13 cellular contexts compared by ENCODE assay signal in genomic region chr5:170389250-170389902, GRCh38. TPM values are rescaled to one million over a fixed set of nuclear protein-coding genes. Genes with fewer than 3 reads are reported as not detected.
DNase-seq lines count a peak whose midpoint lies in the region; ATAC-seq and TF ChIP-seq lines count a peak whose summit lies in the region.
"Had no signal": no experiment of that assay in that cellular context is flagged by ENCODE, and none has a peak within 500 bp of the region (broad histone marks: within the 10 kb centered on the region; RNA-seq: fewer than 3 reads in every experiment).

A gene with protein sequence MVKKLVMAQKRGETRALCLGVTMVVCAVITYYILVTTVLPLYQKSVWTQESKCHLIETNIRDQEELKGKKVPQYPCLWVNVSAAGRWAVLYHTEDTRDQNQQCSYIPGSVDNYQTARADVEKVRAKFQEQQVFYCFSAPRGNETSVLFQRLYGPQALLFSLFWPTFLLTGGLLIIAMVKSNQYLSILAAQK (minus strand): TSS chr5:170389367. CDS start chr5:170385447, 3,920 bp downstream.

- H3K27me3 Mint-ChIP-seq in CD4-positive, alpha-beta memory T cell = peaks cover 8 to 9% of the 10 kb centered on the region in 2 donors

- peak; percentile 41 to 83 (median 62) for ATAC-seq in heart right ventricle

- peaks cover 0 to 39% (median 16%) of the 10 kb centered on the region in 9 donors for H3K4me1 ChIP-seq in heart right ventricle
- peaks cover 0 to 5% (median 3%) of the 10 kb centered on the region in 4 donors for H3K4me1 ChIP-seq in Peyer's patch
- peaks cover 13% of the 10 kb centered on the region for H3K4me1 ChIP-seq in CD4-positive, alpha-beta memory T cell (ENCODE audit: insufficient read depth, low read length)
- H3K4me1 ChIP-seq: BE2C had no signal

- CTCF ChIA-PET in CD4-positive, alpha-beta memory T cell (lab: Charles Lee; ENCODE audit: partially characterized antibody) = no interaction called here

- H3K36me3 Mint-ChIP-seq in CD4-positive, alpha-beta memory T cell = no peaks in the 10 kb centered on the region

- H3K27me3 ChIP-seq in MG63 (peaks cover under 1% of the 10 kb centered on the region; the same call in 1 of the 2 replicates), heart right ventricle (no peaks in the 10 kb centered on the region), Peyer's patch (no peaks in the 10 kb centered on the region)
- H3K27me3 ChIP-seq in CD4-positive, alpha-beta memory T cell (ENCODE audit: insufficient read depth, low read length) = no peaks in the 10 kb centered on the region

- H3K9me3 ChIP-seq in MG63 (no peaks in the 10 kb centered on the region), heart right ventricle (no peaks in the 10 kb centered on the region), Peyer's patch (no peaks in the 10 kb centered on the region)
- H3K9me3 ChIP-seq in CD4-positive, alpha-beta memory T cell (ENCODE audit: control insufficient read depth in 1 of 2, low read length in 2 of 2) = no peaks in the 10 kb centered on the region
- H3K9me3 ChIP-seq: BE2C had no signal

- H3K9me3 Mint-ChIP-seq in CD4-positive, alpha-beta memory T cell = no peaks in the 10 kb centered on the region
- H3K9me3 Mint-ChIP-seq: activated CD4-positive, alpha-beta memory T cell treated with anti-CD3 and anti-CD28 coated beads, Interleukin-2, amount 10 ng/mL, durations not matched to agents 7 days and 5 days had no signal

- WGBS in heart right ventricle, 2 donors = 31 to 36% methylated on average over 11 of the region's 11 CpGs

- H3K36me3 ChIP-seq in MG63 (no peaks in the 10 kb centered on the region), heart right ventricle (peaks cover 0 to 3% (median 0%) of the 10 kb centered on the region in 9 donors), Peyer's patch (no peaks in the 10 kb centered on the region)
- no peaks in the 10 kb centered on the region for H3K36me3 ChIP-seq in CD4-positive, alpha-beta memory T cell (ENCODE audit: insufficient read depth, low read length)
- H3K36me3 ChIP-seq: BE2C had no signal

- H3K4me3 ChIP-seq in MG63 (no peak within 1 kb of the TSS), heart right ventricle (peak within 1 kb of the TSS in 9 of 10 donors; percentile 17 to 52 (median 42)), Peyer's patch (peak within 1 kb of the TSS in 2 of 4 donors; percentile 9 to 39)
- H3K4me3 ChIP-seq in CD4-positive, alpha-beta memory T cell (ENCODE audit: low read length in 2 of 2) = no peak within 1 kb of the TSS

- TF ChIP-seq POLR2A in Peyer's patch (IDR thresholded peaks at IDR 0.05) = no peak

- DNase-seq in CD1c-positive myeloid dendritic cell (ENCODE audit: extremely low spot score) = peak; percentile 55
- peak; percentile 50 for DNase-seq in MG63
- peak in 1 of 2 donors; percentile 33 for DNase-seq in heart right ventricle
- DNase-seq in pons (ENCODE audit: low spot score) = peak; percentile 29
- DNase-seq in stimulated activated CD4-positive, alpha-beta T cell treated with anti-CD3 and anti-CD28 coated beads, Interleukin-1b, Interleukin-23, amount 100 ng/mL, for 48 hours = no peak
- DNase-seq in NCI-H510A treated with DMSO at 0.1 percent for 48 hours (lab: John Stamatoyannopoulos, UW) = no peak
- no peak for DNase-seq in Peyer's patch
- no peak for DNase-seq in CD4-positive, alpha-beta memory T cell
- DNase-seq: activated CD4-positive, alpha-beta memory T cell treated with anti-CD3 and anti-CD28 coated beads, Interleukin-2, amount 10 ng/mL, durations not matched to agents 7 days and 5 days; amniotic stem cell; BE2C; midbrain; NCI-H187 had no signal

- H3K4me1 Mint-ChIP-seq in CD4-positive, alpha-beta memory T cell = peaks cover 13 to 15% (median 15%) of the 10 kb centered on the region in 4 donors

- intact Hi-C loops in heart right ventricle (cut with DNase I) = no loop called here
- intact Hi-C loops in CD4-positive, alpha-beta memory T cell (cut with micrococcal nuclease) = no loop called here

- H3K4me3 Mint-ChIP-seq in CD4-positive, alpha-beta memory T cell = peak within 1 kb of the TSS in 1 of 8 donors; percentile 34
- H3K4me3 Mint-ChIP-seq: activated CD4-positive, alpha-beta memory T cell treated with anti-CD3 and anti-CD28 coated beads, Interleukin-2, amount 10 ng/mL, durations not matched to agents 7 days and 5 days had no signal

- peak within 1 kb of the TSS in 2 of 7 donors; percentile 20 to 70 for H3K27ac Mint-ChIP-seq in CD4-positive, alpha-beta memory T cell
- H3K27ac Mint-ChIP-seq: activated CD4-positive, alpha-beta memory T cell treated with anti-CD3 and anti-CD28 coated beads, Interleukin-2, amount 10 ng/mL, durations not matched to agents 7 days and 5 days had no signal

- TF ChIP-seq CTCF in heart right ventricle (IDR thresholded peaks at IDR 0.05) (no peak), Peyer's patch (IDR thresholded peaks at IDR 0.05) (no peak)

- POLR2A ChIA-PET in CD4-positive, alpha-beta memory T cell (lab: Charles Lee; ENCODE audit: partially characterized antibody) = no interaction called here

- H3K27ac ChIP-seq in heart right ventricle (peak within 1 kb of the TSS in 5 of 10 donors; percentile 47 to 76 (median 68)), Peyer's patch (peak within 1 kb of the TSS in 2 of 4 donors; percentile 49 to 78)
- H3K27ac ChIP-seq in CD4-positive, alpha-beta memory T cell (ENCODE audit: low read depth, low read length) = no peak within 1 kb of the TSS

RNA-seq across cellular contexts. Expression of the gene that starts here (rescaled TPM):
- 0.43 TPM in 1 of 2 replicates, not detected in the other for total RNA-seq in MG63 (2014; rRNA removed; shearing (Covaris generic); ENCODE audit: low replicate concordance)
- total RNA-seq in heart right ventricle (1 to 10 TPM in 7 of 10 donors, under 1 TPM in 3; 0.90 to 2.8 (median 1.2) TPM), Peyer's patch (1 to 10 TPM in 1 of 4 donors, under 1 TPM in 3; 0.18 to 1.5 (median 0.81) TPM)
- 1 to 10 TPM; 1.2 to 2.7 TPM for polyA plus RNA-seq in heart right ventricle
- total RNA-seq in CD4-positive, alpha-beta memory T cell = not detected
- not detected for polyA plus RNA-seq in CD4-positive, alpha-beta memory T cell
- total RNA-seq: activated CD4-positive, alpha-beta memory T cell treated with anti-CD3 and anti-CD28 coated beads, Interleukin-2, amount 10 ng/mL, durations not matched to agents 7 days and 5 days had no signal

Comparison
In these comparisons a context has a peak if more than half of its experiments do, and no peak if none do; other contexts are left out.
1. Peak in DNase-seq in MG63; RNA of the gene not detected or under 1 TPM.
2. DNase-seq: peak in CD1c-positive myeloid dendritic cell (single experiment) and pons (single experiment); none in stimulated activated CD4-positive, alpha-beta T cell treated with anti-CD3 and anti-CD28 coated beads, Interleukin-1b, Interleukin-23, amount 100 ng/mL, for 48 hours (single experiment), NCI-H510A treated with DMSO at 0.1 percent for 48 hours (single experiment), Peyer's patch (0 of 3) and CD4-positive, alpha-beta memory T cell (0 of 5).
3. H3K4me3 ChIP-seq: peak in heart right ventricle (9 of 10); none in MG63 (single experiment) and CD4-positive, alpha-beta memory T cell (0 of 2).